4 cellular contexts compared by ENCODE assay signal in the genomic region with DNA sequence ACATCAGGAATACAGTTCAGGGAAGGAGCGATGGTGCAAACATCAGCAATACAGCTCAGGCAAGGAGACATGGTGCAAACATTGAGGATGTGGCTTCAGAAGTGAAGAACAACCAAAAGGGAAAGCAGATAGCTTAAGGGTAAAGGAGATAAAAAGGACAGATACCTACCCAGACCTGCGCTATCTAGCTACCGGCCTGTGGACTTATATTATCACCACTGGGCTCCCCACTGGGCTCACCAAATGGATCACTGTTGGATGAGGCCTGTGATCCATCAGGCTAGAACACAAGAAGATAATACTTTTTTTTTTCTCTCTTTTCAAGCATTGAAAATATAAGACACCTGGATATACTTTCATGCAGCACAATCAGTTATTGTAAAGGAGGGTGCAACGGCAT. TPM values are rescaled to one million over a fixed set of nuclear protein-coding genes. Genes with fewer than 3 reads are reported as not detected.
"Had no signal": no experiment of that assay in that cellular context is flagged by ENCODE, and none has a peak within 500 bp of the region (broad histone marks: within the 10 kb centered on the region; RNA-seq: fewer than 3 reads in every experiment).

No MANE protein-coding gene starts in this region.

- H3K4me3 ChIP-seq: GM12878 had no signal

- ATAC-seq: GM12878 had no signal

- DNase-seq: GDM1, GF-D8 had no signal

RNA-seq across cellular contexts. Expression of a gene that starts 44.7 kb away (rescaled TPM):
- total RNA-seq: G401, GM12878 had no signal
- polyA plus RNA-seq: GM12878 had no signal
